In genomic region chr15:58401276-58401675, GRCh38 we compare ENCODE assay signal across 21 cellular contexts. TPM values are rescaled to one million over a fixed set of nuclear protein-coding genes. Genes with fewer than 3 reads are reported as not detected.
"Had no signal": no experiment of that assay in that cellular context is flagged by ENCODE, and none has a peak within 500 bp of the region (broad histone marks: within the 10 kb centered on the region; RNA-seq: fewer than 3 reads in every experiment).

No MANE protein-coding gene starts in this region.

- H3K4me3 Mint-ChIP-seq: activated CD8-positive, alpha-beta T cell treated with anti-CD3 and anti-CD28 coated beads for 36 hours; activated naive CD8-positive, alpha-beta T cell treated with anti-CD3 and anti-CD28 coated beads, Interleukin-2, amount 10 ng/mL, durations not matched to agents 7 days and 5 days; T-cell had no signal

- H3K36me3 Mint-ChIP-seq: activated naive CD8-positive, alpha-beta T cell treated with anti-CD3 and anti-CD28 coated beads, Interleukin-2, amount 10 ng/mL, durations not matched to agents 7 days and 5 days; T-cell had no signal

- ATAC-seq: activated CD8-positive, alpha-beta T cell treated with anti-CD3 and anti-CD28 coated beads for 36 hours; Right ventricle myocardium inferior; T-cell had no signal

- H3K27me3 Mint-ChIP-seq: activated CD8-positive, alpha-beta T cell treated with anti-CD3 and anti-CD28 coated beads for 36 hours had no signal

- H3K4me1 Mint-ChIP-seq: activated naive CD8-positive, alpha-beta T cell treated with anti-CD3 and anti-CD28 coated beads, Interleukin-2, amount 10 ng/mL, durations not matched to agents 7 days and 5 days; T-cell had no signal

- FAIRE-seq: TTC549 had no signal

- DNase-seq: activated CD4-positive, CD25-positive, alpha-beta regulatory T cell; activated CD8-positive, alpha-beta memory T cell treated with anti-CD3 and anti-CD28 coated beads, Interleukin-2, amount 50 U/mL, for 4 hours; activated CD8-positive, alpha-beta T cell treated with anti-CD3 and anti-CD28 coated beads for 36 hours; activated naive CD4-positive, alpha-beta T cell treated with anti-CD3 and anti-CD28 coated beads, Interleukin-2, amount 50 U/mL, for 16 hours; activated naive CD8-positive, alpha-beta T cell treated with anti-CD3 and anti-CD28 coated beads, Interleukin-2, amount 10 ng/mL, durations not matched to agents 7 days and 5 days; adrenal gland; anterior cingulate cortex; Kasumi-1; KBM-7; NCI-H1048; NCI-H146; NCI-H187 treated with DMSO at 0.1 percent for 48 hours; NCI-H2081 treated with DMSO at 0.1 percent for 48 hours; NCI-H345; NCI-H510A; T-cell; T-helper 2 cell; T1000 had no signal

- H3K9me3 Mint-ChIP-seq: activated CD8-positive, alpha-beta T cell treated with anti-CD3 and anti-CD28 coated beads for 36 hours; T-cell had no signal

- H3K27ac Mint-ChIP-seq: activated CD8-positive, alpha-beta T cell treated with anti-CD3 and anti-CD28 coated beads for 36 hours; activated naive CD8-positive, alpha-beta T cell treated with anti-CD3 and anti-CD28 coated beads, Interleukin-2, amount 10 ng/mL, durations not matched to agents 7 days and 5 days; T-cell had no signal

RNA-seq across cellular contexts. Expression of gene LIPC, which starts 30.5 kb away (rescaled TPM):
- total RNA-seq: RPMI7951 had no signal
